ENCODE assay signal across 8 cellular contexts in genomic region chr3:106332884-106333283, GRCh38.
DNase-seq lines count a peak whose midpoint lies in the region; ATAC-seq and TF ChIP-seq lines count a peak whose summit lies in the region.

No MANE protein-coding gene starts in this region.

- ATAC-seq in GM19452 (IDR thresholded peaks at IDR 0.05; ENCODE audit: unreplicated experiment): peak; percentile 47
- peak; percentile 77 for ATAC-seq in HG03108 (IDR thresholded peaks at IDR 0.05; ENCODE audit: unreplicated experiment)
- ATAC-seq in omental fat pad (ENCODE audit: low FRiP score): no peak

- DNase-seq in activated T-helper 9 cell treated with anti-CD3 and anti-CD28 coated beads, Interleukin-2, amount 50 U/mL, for 16 hours (ENCODE audit: low read depth): peak; percentile 32
- peak; percentile 33 for DNase-seq in stimulated activated CD8-positive, alpha-beta memory T cell treated with anti-CD3 and anti-CD28 coated beads, Interleukin-12 subunit alpha, Interleukin-12 subunit beta, amount 100 ng/mL, for 24 hours (ENCODE audit: extremely low read depth)
- DNase-seq in NCI-H128 (lab: John Stamatoyannopoulos, UW; ENCODE audit: unreplicated experiment) (no peak), NCI-H2196 (lab: John Stamatoyannopoulos, UW; ENCODE audit: unreplicated experiment) (no peak), NCI-H446 treated with DMSO at 0.1 percent for 48 hours (lab: John Stamatoyannopoulos, UW) (no peak), omental fat pad (ENCODE audit: low spot score) (no peak)

- no peak for TF ChIP-seq CTCF in omental fat pad (IDR thresholded peaks at IDR 0.05)

Comparison
In these comparisons a context has a peak if more than half of its experiments do, and no peak if none do; other contexts are left out.
1. DNase-seq: peak in activated T-helper 9 cell treated with anti-CD3 and anti-CD28 coated beads, Interleukin-2, amount 50 U/mL, for 16 hours (single experiment) and stimulated activated CD8-positive, alpha-beta memory T cell treated with anti-CD3 and anti-CD28 coated beads, Interleukin-12 subunit alpha, Interleukin-12 subunit beta, amount 100 ng/mL, for 24 hours (single experiment); none in NCI-H128 (single experiment), NCI-H2196 (single experiment), NCI-H446 treated with DMSO at 0.1 percent for 48 hours (single experiment) and omental fat pad (single experiment).